Comparison of ENCODE assay signal across 18 cellular contexts in genomic region chr14:52845079-52845478, GRCh38. TPM values are rescaled to one million over a fixed set of nuclear protein-coding genes. Genes with fewer than 3 reads are reported as not detected.
DNase-seq lines count a peak whose midpoint lies in the region; ATAC-seq and TF ChIP-seq lines count a peak whose summit lies in the region.
"Had no signal": no experiment of that assay in that cellular context is flagged by ENCODE, and none has a peak within 500 bp of the region (broad histone marks: within the 10 kb centered on the region; RNA-seq: fewer than 3 reads in every experiment).

No MANE protein-coding gene starts in this region.

- H3K36me3 ChIP-seq in HUES48 (ENCODE audit: control insufficient read depth, insufficient read depth, low read length) = no peaks in the 10 kb centered on the region
- H3K36me3 ChIP-seq in fibroblast of lung (ENCODE audit: control insufficient read depth, insufficient read depth, low read length) = no peaks in the 10 kb centered on the region
- no peaks in the 10 kb centered on the region for H3K36me3 ChIP-seq in testis (ENCODE audit: low read depth, missing control alignments)

- peaks cover 8% of the 10 kb centered on the region for H3K4me1 Mint-ChIP-seq in mesothelial cell of epicardium
- no peaks in the 10 kb centered on the region for H3K4me1 Mint-ChIP-seq in natural killer cell treated with Interleukin-12 subunit alpha and Interleukin-12 subunit beta and Interleukin-15 and Interleukin-18, amount 100 ng/mL, for 72 hours (ENCODE audit: low read depth in 2 of 2)
- H3K4me1 Mint-ChIP-seq in stimulated activated effector memory CD8-positive, alpha-beta T cell treated with anti-CD3 and anti-CD28 coated beads, Interleukin-12 subunit alpha, Interleukin-12 subunit beta, amount 100 ng/mL, for 72 hours = no peaks in the 10 kb centered on the region

- H3K27ac ChIP-seq in HUES48 (ENCODE audit: low read depth, low read length) (peak overlapping the region; percentile 67), fibroblast of lung (ENCODE audit: insufficient read depth, low read length) (peak overlapping the region; percentile 58), testis (peak overlapping the region; percentile 42 to 69)
- H3K27ac ChIP-seq: HL-60, SK-N-MC had no signal

- H3K27me3 Mint-ChIP-seq in mesothelial cell of epicardium (ENCODE audit: low read depth) = no peaks in the 10 kb centered on the region
- H3K27me3 Mint-ChIP-seq in natural killer cell treated with Interleukin-12 subunit alpha and Interleukin-12 subunit beta and Interleukin-15 and Interleukin-18, amount 100 ng/mL, for 72 hours = no peaks in the 10 kb centered on the region

- H3K4me2 ChIP-seq in fibroblast of lung (ENCODE audit: extremely low read depth, insufficient read depth, low read length) = peak overlapping the region; percentile 46

- TF ChIP-seq CTCF in fibroblast of lung (conservative IDR thresholded peaks at IDR 0.05 in 1 of 2, IDR thresholded peaks at IDR 0.05 in 1 of 2; ENCODE audit: low read depth in 1 of 2, low read length in 2 of 2) = no peak
- TF ChIP-seq CTCF in mesothelial cell of epicardium (IDR thresholded peaks at IDR 0.05; ENCODE audit: unreplicated experiment) = no peak
- TF ChIP-seq CTCF in testis (IDR thresholded peaks at IDR 0.05) = no peak

- no peaks in the 10 kb centered on the region for H3K9me3 ChIP-seq in HUES48 (ENCODE audit: control insufficient read depth, insufficient read depth, low read length)
- no peaks in the 10 kb centered on the region for H3K9me3 ChIP-seq in fibroblast of lung (ENCODE audit: control insufficient read depth, insufficient read depth, low read depth, low read length)
- H3K9me3 ChIP-seq in testis = no peaks in the 10 kb centered on the region

- TF ChIP-seq POLR2A in testis (IDR thresholded peaks at IDR 0.05) = no peak

- DNase-seq in fibroblast of lung (ENCODE audit: low read depth in 2 of 2) = no peak
- DNase-seq in mesothelial cell of epicardium (ENCODE audit: low spot score in 2 of 2, unreplicated experiment in 2 of 2) = no peak
- DNase-seq in testis = no peak
- DNase-seq in cerebellum (ENCODE audit: low spot score) = no peak
- no peak for DNase-seq in natural killer cell treated with Interleukin-12 subunit alpha and Interleukin-12 subunit beta and Interleukin-15 and Interleukin-18, amount 100 ng/mL, for 72 hours (ENCODE audit: low spot score)
- no peak for DNase-seq in stimulated activated effector memory CD8-positive, alpha-beta T cell treated with anti-CD3 and anti-CD28 coated beads, Interleukin-12 subunit alpha, Interleukin-12 subunit beta, amount 100 ng/mL, for 72 hours (ENCODE audit: low spot score in 2 of 2)
- no peak for DNase-seq in stimulated activated CD4-positive, alpha-beta T cell treated with anti-CD3 and anti-CD28 coated beads, Interleukin-4, amount 100 ng/mL, for 1 hour
- DNase-seq: activated B cell treated with CpG ODN at 0.5 μM for 24 hours; activated CD8-positive, alpha-beta memory T cell treated with anti-CD3 and anti-CD28 coated beads, Interleukin-2, amount 50 U/mL, for 4 hours; C1 segment of cervical spinal cord; natural killer cell; NCI-H2081 treated with DMSO at 0.1 percent for 48 hours; stimulated activated CD4-positive, alpha-beta T cell treated with anti-CD3 and anti-CD28 coated beads, Interleukin-15, amount 100 ng/mL, for 24 hours had no signal

- H3K9me3 Mint-ChIP-seq in mesothelial cell of epicardium = no peaks in the 10 kb centered on the region
- H3K9me3 Mint-ChIP-seq in natural killer cell treated with Interleukin-12 subunit alpha and Interleukin-12 subunit beta and Interleukin-15 and Interleukin-18, amount 100 ng/mL, for 72 hours = no peaks in the 10 kb centered on the region
- H3K9me3 Mint-ChIP-seq in stimulated activated effector memory CD8-positive, alpha-beta T cell treated with anti-CD3 and anti-CD28 coated beads, Interleukin-12 subunit alpha, Interleukin-12 subunit beta, amount 100 ng/mL, for 72 hours = no peaks in the 10 kb centered on the region
- H3K9me3 Mint-ChIP-seq: activated B cell treated with CpG ODN at 0.5 μM for 24 hours; activated naive CD4-positive, alpha-beta T cell treated with anti-CD3 and anti-CD28 coated beads, Interleukin-2, amount 50 U/mL, for 72 hours; natural killer cell had no signal

- no peaks in the 10 kb centered on the region for H3K79me2 ChIP-seq in fibroblast of lung (ENCODE audit: control insufficient read depth, insufficient read depth, low read length)

- no peak overlapping the region for H3K4me3 Mint-ChIP-seq in mesothelial cell of epicardium
- H3K4me3 Mint-ChIP-seq in natural killer cell treated with Interleukin-12 subunit alpha and Interleukin-12 subunit beta and Interleukin-15 and Interleukin-18, amount 100 ng/mL, for 72 hours = no peak overlapping the region
- H3K4me3 Mint-ChIP-seq in stimulated activated effector memory CD8-positive, alpha-beta T cell treated with anti-CD3 and anti-CD28 coated beads, Interleukin-12 subunit alpha, Interleukin-12 subunit beta, amount 100 ng/mL, for 72 hours = no peak overlapping the region
- H3K4me3 Mint-ChIP-seq: activated B cell treated with CpG ODN at 0.5 μM for 24 hours, natural killer cell had no signal

- 45 to 56% methylated on average over 5 of the region's 5 CpGs for WGBS in testis, 2 donors

- no peaks in the 10 kb centered on the region for H3K27me3 ChIP-seq in HUES48 (ENCODE audit: control insufficient read depth, insufficient read depth, low read length)
- H3K27me3 ChIP-seq in fibroblast of lung (ENCODE audit: control insufficient read depth, insufficient read depth, low read length) = no peaks in the 10 kb centered on the region
- no peaks in the 10 kb centered on the region for H3K27me3 ChIP-seq in testis

- H3K27ac Mint-ChIP-seq in mesothelial cell of epicardium = peak overlapping the region; percentile 79
- no peak overlapping the region for H3K27ac Mint-ChIP-seq in natural killer cell treated with Interleukin-12 subunit alpha and Interleukin-12 subunit beta and Interleukin-15 and Interleukin-18, amount 100 ng/mL, for 72 hours
- H3K27ac Mint-ChIP-seq in stimulated activated effector memory CD8-positive, alpha-beta T cell treated with anti-CD3 and anti-CD28 coated beads, Interleukin-12 subunit alpha, Interleukin-12 subunit beta, amount 100 ng/mL, for 72 hours = no peak overlapping the region
- H3K27ac Mint-ChIP-seq: activated B cell treated with CpG ODN at 0.5 μM for 24 hours; activated naive CD4-positive, alpha-beta T cell treated with anti-CD3 and anti-CD28 coated beads, Interleukin-2, amount 50 U/mL, for 72 hours; natural killer cell had no signal

- no peaks in the 10 kb centered on the region for H4K20me1 ChIP-seq in fibroblast of lung (ENCODE audit: control insufficient read depth, extremely low read depth, insufficient read depth, low read length)

- H3K4me1 ChIP-seq in HUES48 (ENCODE audit: control insufficient read depth, insufficient read depth, low read length) (peaks cover 13% of the 10 kb centered on the region), fibroblast of lung (ENCODE audit: control insufficient read depth, extremely low read depth, insufficient read depth, low read length) (peaks cover 7% of the 10 kb centered on the region), testis (peaks cover 4% of the 10 kb centered on the region)

- H3K9ac ChIP-seq in HUES48 (ENCODE audit: low read depth, low read length) = no peak overlapping the region
- H3K9ac ChIP-seq in fibroblast of lung (ENCODE audit: insufficient read depth, low read length) = no peak overlapping the region

- H3K4me3 ChIP-seq in HUES48 (ENCODE audit: low read depth, low read length) (no peak overlapping the region), fibroblast of lung (replicated peaks in 1 of 4; ENCODE audit: control extremely low read depth in 1 of 4, insufficient read depth in 1 of 4, low read depth in 3 of 4, low read length in 4 of 4) (no peak overlapping the region), testis (no peak overlapping the region)
- H3K4me3 ChIP-seq: SK-N-MC had no signal

- no peaks in the 10 kb centered on the region for H3K36me3 Mint-ChIP-seq in mesothelial cell of epicardium
- no peaks in the 10 kb centered on the region for H3K36me3 Mint-ChIP-seq in natural killer cell treated with Interleukin-12 subunit alpha and Interleukin-12 subunit beta and Interleukin-15 and Interleukin-18, amount 100 ng/mL, for 72 hours
- no peaks in the 10 kb centered on the region for H3K36me3 Mint-ChIP-seq in stimulated activated effector memory CD8-positive, alpha-beta T cell treated with anti-CD3 and anti-CD28 coated beads, Interleukin-12 subunit alpha, Interleukin-12 subunit beta, amount 100 ng/mL, for 72 hours
- H3K36me3 Mint-ChIP-seq: activated naive CD4-positive, alpha-beta T cell treated with anti-CD3 and anti-CD28 coated beads, Interleukin-2, amount 50 U/mL, for 72 hours; natural killer cell had no signal

- no peak for ATAC-seq in natural killer cell treated with Interleukin-12 subunit alpha and Interleukin-12 subunit beta and Interleukin-15 and Interleukin-18, amount 100 ng/mL, for 72 hours
- ATAC-seq in stimulated activated effector memory CD8-positive, alpha-beta T cell treated with anti-CD3 and anti-CD28 coated beads, Interleukin-12 subunit alpha, Interleukin-12 subunit beta, amount 100 ng/mL, for 72 hours = no peak
- ATAC-seq: activated naive CD4-positive, alpha-beta T cell treated with anti-CD3 and anti-CD28 coated beads, Interleukin-2, amount 50 U/mL, for 72 hours; HCT116 had no signal

- intact Hi-C loops in testis (cut with DNase I; ENCODE audit: low total_unique reads) = no loop called here

- peak overlapping the region; percentile 77 for H2AFZ ChIP-seq in fibroblast of lung (ENCODE audit: low read length)

RNA-seq across cellular contexts. Expression of gene GNPNAT1, which starts 53.7 kb away (rescaled TPM):
- 16.7 and 20.3 TPM in 2 replicates for total RNA-seq in fibroblast of lung
- 40.9 and 44.5 TPM in 2 replicates for polyA plus RNA-seq in fibroblast of lung
- polyA plus RNA-seq in fibroblast of lung (2012) = 35.6 and 37.9 TPM in 2 replicates
- polyA minus RNA-seq in fibroblast of lung (ENCODE audit: low replicate concordance) = 21.4 and 27.9 TPM in 2 replicates
- 17.4 to 19.7 TPM (median 17.8 TPM) in 3 replicates for total RNA-seq in mesothelial cell of epicardium
- total RNA-seq in testis = 10 to 100 TPM; 18.7 to 19.9 TPM
- polyA plus RNA-seq in testis (ENCODE audit: insufficient read depth, low read depth, low replicate concordance) = 37.6 TPM
- total RNA-seq in cerebellum = 14.1 TPM
- total RNA-seq in natural killer cell treated with Interleukin-12 subunit alpha and Interleukin-12 subunit beta and Interleukin-15 and Interleukin-18, amount 100 ng/mL, for 72 hours = 10 to 100 TPM; 25.9 to 31.4 TPM
